In the genomic region with DNA sequence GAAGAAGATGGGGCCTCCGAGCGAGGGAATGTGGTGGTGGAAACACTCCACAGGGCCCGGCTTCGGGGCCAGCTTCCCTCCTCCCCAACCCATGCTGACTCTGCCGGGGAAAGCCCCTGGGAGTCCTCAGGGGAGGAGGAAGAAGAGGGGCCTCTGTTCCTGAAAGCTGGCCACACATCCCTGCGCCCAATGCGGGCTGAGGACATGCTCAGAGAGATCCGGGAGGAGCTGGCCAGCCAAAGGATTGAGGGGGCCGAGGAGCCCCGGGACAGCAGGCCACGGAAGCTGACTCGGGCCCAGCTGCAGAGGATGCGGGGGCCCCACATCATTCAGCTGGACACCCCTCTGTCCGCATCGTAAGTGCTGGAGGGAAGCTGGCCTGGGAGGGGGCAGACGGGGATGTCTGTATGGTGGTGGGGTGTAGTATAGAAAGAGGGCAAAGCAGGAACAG, we compare ENCODE assay signal across 20 cellular contexts. TPM values are rescaled to one million over a fixed set of nuclear protein-coding genes. Genes with fewer than 3 reads are reported as not detected.
DNase-seq lines count a peak whose midpoint lies in the region; ATAC-seq and TF ChIP-seq lines count a peak whose summit lies in the region.
"Had no signal": no experiment of that assay in that cellular context is flagged by ENCODE, and none has a peak within 500 bp of the region (broad histone marks: within the 10 kb centered on the region; RNA-seq: fewer than 3 reads in every experiment).

No MANE protein-coding gene starts in this region.

- H3K27me3 ChIP-seq in HCT116 (ENCODE audit: insufficient read depth, low read length), result no peaks in the 10 kb centered on the region
- no peaks in the 10 kb centered on the region for H3K27me3 ChIP-seq in gastroesophageal sphincter
- no peaks in the 10 kb centered on the region for H3K27me3 ChIP-seq in muscle layer of colon (ENCODE audit: control insufficient read depth in 1 of 2, insufficient read depth in 2 of 2, low read length in 2 of 2)
- H3K27me3 ChIP-seq in stomach smooth muscle (ENCODE audit: control insufficient read depth in 1 of 2, insufficient read depth in 2 of 2, low read length in 2 of 2), result no peaks in the 10 kb centered on the region
- H3K27me3 ChIP-seq: BE2C, cardiac muscle cell, pancreas had no signal

- intact Hi-C loops in HCT116 (cut with micrococcal nuclease), result no loop called here

- no peak for TF ChIP-seq EP300 in gastroesophageal sphincter (IDR thresholded peaks at IDR 0.05)

- H3K9me3 ChIP-seq in HCT116 (ENCODE audit: control insufficient read depth in 1 of 2, insufficient read depth in 1 of 2, low read depth in 1 of 2, low read length in 2 of 2), result no peaks in the 10 kb centered on the region
- H3K9me3 ChIP-seq in gastroesophageal sphincter, result no peaks in the 10 kb centered on the region
- no peaks in the 10 kb centered on the region for H3K9me3 ChIP-seq in muscle layer of colon (ENCODE audit: low read length)
- H3K9me3 ChIP-seq in stomach smooth muscle (ENCODE audit: control insufficient read depth in 2 of 2, low read length in 2 of 2), result no peaks in the 10 kb centered on the region
- H3K9me3 ChIP-seq: BE2C, pancreas had no signal

- peaks cover 8% of the 10 kb centered on the region; the same call in 1 of the 2 replicates for H3K79me2 ChIP-seq in HCT116 (ENCODE audit: insufficient read depth, low read length)

- H4K20me1 ChIP-seq in HCT116 (ENCODE audit: insufficient read depth), result no peaks in the 10 kb centered on the region

- H3K27ac ChIP-seq in HCT116 (ENCODE audit: low read depth, low read length), result 0 out of 2 replicates have a peak overlapping the region, but pooled peaks have one; percentile 10
- H3K27ac ChIP-seq in gastroesophageal sphincter, result peak overlapping the region; percentile 29 to 83 (median 76)
- peak overlapping the region; percentile 59 for H3K27ac ChIP-seq in muscle layer of colon (ENCODE audit: low read depth, low read length)
- peak overlapping the region; percentile 76 for H3K27ac ChIP-seq in stomach smooth muscle (ENCODE audit: low read length)
- H3K27ac ChIP-seq: cardiac muscle cell, GM23248, pancreas, WERI-Rb-1 had no signal

- TSS peak; percentile 24 for BruUV-seq in HCT116 (replicated peaks; lab: Mats Ljungman, UMichigan)

- ATAC-seq in HCT116, result no peak
- no peak for ATAC-seq in gastroesophageal sphincter
- ATAC-seq in GM21528 (IDR thresholded peaks at IDR 0.05; ENCODE audit: low FRiP score, unreplicated experiment), result no peak
- ATAC-seq: pancreas, PC-3 had no signal

- CTCF ChIA-PET in HCT116 (lab: Charles Lee), result interaction anchor here (1.1 to 2.0 kb wide), 2 partner anchors 8 to 28 kb away, joined by 3 to 15 read pairs; no protein-coding TSS in a partner anchor

- H3K4me3 ChIP-seq in HCT116 (replicated peaks in 1 of 2; ENCODE audit: low read depth in 1 of 2, low read length in 2 of 2) (no peak overlapping the region), gastroesophageal sphincter (no peak overlapping the region), muscle layer of colon (ENCODE audit: low read depth in 1 of 2, low read length in 2 of 2) (peak overlapping the region in 1 of 2 donors; percentile 47), stomach smooth muscle (ENCODE audit: low read length in 2 of 2) (peak overlapping the region in 1 of 2 donors; percentile 8)
- H3K4me3 ChIP-seq: cardiac muscle cell, GM23248, pancreas had no signal

- WGBS in gastroesophageal sphincter (ENCODE audit: low coverage in 1 of 2), 2 donors, result 33 to 40% methylated on average over 3 to 6 of the region's 16 CpGs

- H3K4me2 ChIP-seq in HCT116 (ENCODE audit: low read length), result no peak overlapping the region

- no peak for TF ChIP-seq RAD21 in HCT116 (IDR thresholded peaks at IDR 0.05; ENCODE audit: low read depth)

- H3K9ac ChIP-seq in HCT116 (ENCODE audit: low read length) (no peak overlapping the region), muscle layer of colon (ENCODE audit: low read length) (peak overlapping the region; percentile 88), stomach smooth muscle (ENCODE audit: low read length in 2 of 2) (peak overlapping the region; percentile 11 to 42)
- H3K9ac ChIP-seq: GM23248 had no signal

- H3K36me3 ChIP-seq in HCT116 (ENCODE audit: control insufficient read depth in 1 of 2, insufficient read depth in 2 of 2, low read length in 2 of 2) (peaks cover 29 to 36% of the 10 kb centered on the region in 2 experiments), gastroesophageal sphincter (peaks cover 0 to 52% of the 10 kb centered on the region in 2 donors), muscle layer of colon (ENCODE audit: insufficient read depth, low read length) (peaks cover 37% of the 10 kb centered on the region), stomach smooth muscle (ENCODE audit: control insufficient read depth in 2 of 2, insufficient read depth in 2 of 2, low read length in 2 of 2) (peaks cover 29 to 42% of the 10 kb centered on the region in 2 donors)
- H3K36me3 ChIP-seq: BE2C had no signal

- no peak for TF ChIP-seq CTCF in HCT116 (IDR thresholded peaks at IDR 0.05 in 2 of 3, conservative IDR thresholded peaks at IDR 0.05 in 1 of 3; ENCODE audit: borderline replicate concordance in 1 of 3, insufficient read depth in 1 of 3, low read depth in 2 of 3, low read length in 2 of 3)
- no peak for TF ChIP-seq CTCF in gastroesophageal sphincter (IDR thresholded peaks at IDR 0.05)
- TF ChIP-seq CTCF in GM20000 (IDR thresholded peaks at IDR 0.05; ENCODE audit: extremely low read depth, missing control alignments), result no peak

- DNase-seq in HCT116 (ENCODE audit: low read depth, low spot score) (no peak), KG1 (lab: John Stamatoyannopoulos, UW) (no peak), GM20000 (ENCODE audit: low spot score) (no peak), NCI-H1417 (lab: John Stamatoyannopoulos, UW) (no peak)
- DNase-seq: activated naive CD4-positive, alpha-beta T cell treated with anti-CD3 and anti-CD28 coated beads, Interleukin-2, amount 50 U/mL, for 16 hours; BE2C; DMS79 treated with DMSO at 0.1 percent for 48 hours; GM23248; NCI-H2029 treated with DMSO at 0.1 percent for 48 hours; NCI-H526; PC-3; stimulated activated CD4-positive, alpha-beta T cell treated with anti-CD3 and anti-CD28 coated beads, Interleukin-2, amount 100 ng/mL, for 24 hours; WERI-Rb-1 had no signal

- TF ChIP-seq POLR2A in HCT116 (IDR thresholded peaks at IDR 0.05; ENCODE audit: borderline replicate concordance, extremely low read depth, insufficient read depth, insufficient read length) (no peak), gastroesophageal sphincter (IDR thresholded peaks at IDR 0.05) (no peak)

- H3K4me1 ChIP-seq in HCT116 (ENCODE audit: control insufficient read depth in 1 of 2, insufficient read depth in 2 of 2, low read length in 2 of 2), result peaks cover 12 to 36% of the 10 kb centered on the region in 2 experiments
- peaks cover 2 to 100% (median 40%) of the 10 kb centered on the region in 3 donors for H3K4me1 ChIP-seq in gastroesophageal sphincter
- peaks cover 45% of the 10 kb centered on the region for H3K4me1 ChIP-seq in muscle layer of colon (ENCODE audit: insufficient read depth, low read length)
- peaks cover 55% of the 10 kb centered on the region for H3K4me1 ChIP-seq in stomach smooth muscle (ENCODE audit: control insufficient read depth, insufficient read depth, low read length)

- POLR2A ChIA-PET in HCT116 (lab: Charles Lee), result interaction anchor here (1.0 to 2.4 kb wide), 3 partner anchors 9 to 206 kb away, joined by 3 to 24 read pairs (median 3); a partner anchor contains a TSS

- RAD21 ChIA-PET in HCT116 (lab: Charles Lee; ENCODE audit: low non-redundant PET in 1 of 2, low total read pairs in 2 of 2, uncharacterized antibody in 2 of 2, unreplicated experiment in 2 of 2), result interaction anchor here in 1 of 2 experiments (0.6 kb wide), 1 partner anchor 40 kb away, joined by 4 read pairs; no protein-coding TSS in a partner anchor

- no peaks in the 10 kb centered on the region for H3K9me2 ChIP-seq in HCT116 (ENCODE audit: insufficient read depth)

- H2AFZ ChIP-seq in HCT116 (ENCODE audit: low read depth, low read length, poor library complexity, severe bottlenecking), result no peak overlapping the region
- H2AFZ ChIP-seq: GM23248 had no signal

TF ChIP-seq in HCT116, 20 proteins besides CTCF, POLR2A, EP300 and RAD21:
- TF ChIP-seq SIN3A (IDR thresholded peaks at IDR 0.05; ENCODE audit: low read depth), result no peak
- TF ChIP-seq POLR2AphosphoS5 (IDR thresholded peaks at IDR 0.05; ENCODE audit: low read depth, low read length), result peak; percentile 68

RNA-seq across cellular contexts. Expression of a gene that starts 14.3 kb away (rescaled TPM):
- 129 TPM for total RNA-seq in HCT116 (2021; ENCODE audit: unreplicated experiment)
- polyA plus RNA-seq in HCT116 (2012), result 91.0 and 116 TPM in 2 replicates
- total RNA-seq in gastroesophageal sphincter, result 100 to 1,000 TPM; 150 to 356 (median 227) TPM

RNA-seq across cellular contexts. Expression of a gene that starts 17.1 kb away (rescaled TPM):
- total RNA-seq in HCT116 (2021; ENCODE audit: unreplicated experiment) (27.4 TPM), gastroesophageal sphincter (10 to 100 TPM in 1 of 4 donors, 1 to 10 TPM in 1, under 1 TPM in 2; 0.35 to 44.5 (median 1.3) TPM)
- polyA plus RNA-seq in HCT116 (2012), result 16.5 and 19.9 TPM in 2 replicates
- total RNA-seq: GM23248 had no signal

RNA-seq across cellular contexts. Expression of a gene that starts 47.7 kb away (rescaled TPM):
- 118 TPM for total RNA-seq in HCT116 (2021; ENCODE audit: unreplicated experiment)
- polyA plus RNA-seq in HCT116 (2012), result 150 and 159 TPM in 2 replicates
- total RNA-seq in gastroesophageal sphincter, result 10 to 100 TPM in 1 of 4 donors, 1 to 10 TPM in 1, under 1 TPM in 1, not detected in 1; 0.62 to 19.9 (median 5.2) TPM
- total RNA-seq: frontal cortex had no signal
- polyA plus RNA-seq: cardiac muscle cell had no signal

RNA-seq across cellular contexts. Expression of a gene that starts 56.3 kb away (rescaled TPM):
- 128 TPM for total RNA-seq in HCT116 (2021; ENCODE audit: unreplicated experiment)
- polyA plus RNA-seq in HCT116 (2012), result 91.2 and 100 TPM in 2 replicates
- 100 to 1,000 TPM in 3 of 4 donors, 10 to 100 TPM in 1; 86.5 to 139 (median 119) TPM for total RNA-seq in gastroesophageal sphincter

Comparison
In these comparisons a context has a peak if more than half of its experiments do, and no peak if none do; other contexts are left out.
1. H3K27ac ChIP-seq: peak in every context shown above with its lines; median percentile 76 in gastroesophageal sphincter; 76 in stomach smooth muscle; 59 in muscle layer of colon; 10 in HCT116.